In the genomic region with DNA sequence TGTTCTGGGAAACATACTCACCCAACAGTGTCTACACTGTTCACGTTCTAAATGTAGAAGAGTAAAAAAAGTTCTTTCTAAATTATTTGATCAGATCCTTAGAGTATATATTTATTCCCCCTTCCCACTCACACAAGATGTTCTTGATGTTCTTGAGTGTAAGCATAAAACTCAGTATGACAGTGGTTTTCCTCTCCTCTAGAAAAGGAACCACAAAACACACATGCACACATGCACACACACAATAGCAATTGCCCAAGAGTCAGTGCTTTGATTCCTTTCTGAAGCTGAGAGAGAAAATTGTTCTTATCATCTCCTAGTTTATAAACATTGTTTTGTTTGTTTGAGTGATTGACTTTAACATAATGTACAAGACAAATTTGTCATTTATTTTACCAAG, we compare ENCODE assay signal across 17 cellular contexts.
DNase-seq lines count a peak whose midpoint lies in the region; ATAC-seq, FAIRE-seq and TF ChIP-seq lines count a peak whose summit lies in the region.
"Had no signal": no experiment of that assay in that cellular context is flagged by ENCODE, and none has a peak within 500 bp of the region (broad histone marks: within the 10 kb centered on the region; RNA-seq: fewer than 3 reads in every experiment).

No MANE protein-coding gene starts in this region.

- intact Hi-C loops in IMR-90 (cut with micrococcal nuclease) (loop anchor here (5.0 kb wide), 1 partner anchor 126 kb away; no protein-coding TSS in a partner anchor), endothelial cell of umbilical vein (cut with micrococcal nuclease) (no loop called here), OCI-LY7 (cut with micrococcal nuclease; ENCODE audit: unreplicated experiment) (no loop called here)

- no peak overlapping the region for H2AFZ ChIP-seq in IMR-90 (replicated peaks; ENCODE audit: low read length, poor library complexity)
- H2AFZ ChIP-seq in endothelial cell of umbilical vein (ENCODE audit: low read depth, low read length): no peak overlapping the region
- H2AFZ ChIP-seq in OCI-LY7 (ENCODE audit: low read length): no peak overlapping the region

- H2BK15ac ChIP-seq in IMR-90 (ENCODE audit: low read depth, low read length): no peak overlapping the region

- H3K4me1 ChIP-seq in IMR-90 (ENCODE audit: control insufficient read depth, insufficient read depth, low read length): peaks cover 19% of the 10 kb centered on the region
- peaks cover 17% of the 10 kb centered on the region for H3K4me1 ChIP-seq in endothelial cell of umbilical vein (ENCODE audit: control insufficient read depth, extremely low read depth, insufficient read depth, low read length)
- no peaks in the 10 kb centered on the region for H3K4me1 ChIP-seq in OCI-LY7 (ENCODE audit: insufficient read depth, low read length, poor library complexity, severe bottlenecking)

- POLR2A ChIA-PET in IMR-90 (lab: Charles Lee; ENCODE audit: unreplicated experiment) (no interaction called here), endothelial cell of umbilical vein (lab: Charles Lee) (no interaction called here), OCI-LY7 (lab: Charles Lee) (no interaction called here)

- H4K8ac ChIP-seq in IMR-90 (ENCODE audit: low read depth in 2 of 2, low read length in 2 of 2): peak overlapping the region in 1 of 2 experiments; percentile 16; a peak in 1 of 4 replicates

- H3K9me1 ChIP-seq in IMR-90 (ENCODE audit: insufficient read depth, low read length): no peaks in the 10 kb centered on the region; the same call in 1 of the 2 replicates
- H3K9me1 ChIP-seq in endothelial cell of umbilical vein (replicated peaks; ENCODE audit: control insufficient read depth, extremely low read depth, insufficient read depth, low read length): no peaks in the 10 kb centered on the region

- H3K36me3 Mint-ChIP-seq in nephron (ENCODE audit: low read depth): peaks cover 6% of the 10 kb centered on the region

- no peak overlapping the region for H3K23ac ChIP-seq in IMR-90 (ENCODE audit: low read depth, low read length)

- peak overlapping the region; percentile 36; the same call in 1 of the 2 replicates for H2BK20ac ChIP-seq in IMR-90 (ENCODE audit: low read depth, low read length)

- TF ChIP-seq CTCF in 22Rv1 (IDR thresholded peaks at IDR 0.05) (no peak), IMR-90 (conservative IDR thresholded peaks at IDR 0.05; ENCODE audit: low read depth, low read length) (no peak), endothelial cell of umbilical vein (IDR thresholded peaks at IDR 0.05; ENCODE audit: extremely low read depth in 1 of 2, insufficient read depth in 1 of 2, low read depth in 1 of 2, low read length in 2 of 2) (no peak), nephron (IDR thresholded peaks at IDR 0.05; ENCODE audit: unreplicated experiment in 3 of 3) (no peak), OCI-LY7 (conservative IDR thresholded peaks at IDR 0.05; ENCODE audit: low read length) (no peak)

- H3K4me3 ChIP-seq in IMR-90 (ENCODE audit: insufficient read depth, low read depth, low read length) (no peak overlapping the region), endothelial cell of umbilical vein (replicated peaks in 1 of 3; ENCODE audit: insufficient read depth in 1 of 3, low read depth in 1 of 3, low read length in 3 of 3) (no peak overlapping the region), OCI-LY7 (ENCODE audit: low read depth, low read length, poor library complexity, severe bottlenecking) (no peak overlapping the region)

- CTCF ChIA-PET in IMR-90 (lab: Yijun Ruan, JAX): interaction anchor here (0.6 kb wide), 1 partner anchor 90 kb away, joined by 3 read pairs; no protein-coding TSS in a partner anchor
- CTCF ChIA-PET in endothelial cell of umbilical vein (lab: Charles Lee): interaction anchor here (0.9 to 1.4 kb wide), 5 partner anchors 9 to 278 kb away, joined by 3 to 5 read pairs (median 3); no protein-coding TSS in a partner anchor
- CTCF ChIA-PET in OCI-LY7 (lab: Charles Lee; ENCODE audit: unreplicated experiment): no interaction called here

- H3K36me3 ChIP-seq in IMR-90 (ENCODE audit: control insufficient read depth, insufficient read depth, low read length) (no peaks in the 10 kb centered on the region), endothelial cell of umbilical vein (ENCODE audit: control insufficient read depth in 2 of 2, extremely low read depth in 1 of 2, insufficient read depth in 2 of 2, low read length in 2 of 2) (no peaks in the 10 kb centered on the region), OCI-LY7 (ENCODE audit: insufficient read depth, low read length) (no peaks in the 10 kb centered on the region)

- peak overlapping the region; percentile 43 for H2BK5ac ChIP-seq in IMR-90 (ENCODE audit: low read depth, low read length, poor library complexity, severe bottlenecking)

- in situ Hi-C loops in IMR-90 (cut with MboI; ENCODE audit: low sequenced_read_pairs): no loop called here

- no peak overlapping the region for H4K91ac ChIP-seq in IMR-90 (ENCODE audit: insufficient read depth, low read depth, low read length)

- no peak for FAIRE-seq in endothelial cell of umbilical vein (lab: Jason Lieb, UNC)

- H3K79me1 ChIP-seq in IMR-90 (ENCODE audit: low read depth in 1 of 2, low read length in 2 of 2): no peaks in the 10 kb centered on the region

- H4K20me1 ChIP-seq in IMR-90 (ENCODE audit: insufficient read depth, low read length): no peaks in the 10 kb centered on the region
- no peaks in the 10 kb centered on the region for H4K20me1 ChIP-seq in endothelial cell of umbilical vein (replicated peaks; ENCODE audit: control insufficient read depth, extremely low read depth, insufficient read depth, low read length)
- no peaks in the 10 kb centered on the region for H4K20me1 ChIP-seq in OCI-LY7 (ENCODE audit: insufficient read depth, low read length)

- no peak overlapping the region for H3K4me3 Mint-ChIP-seq in nephron
- H3K4me3 Mint-ChIP-seq: IgD-negative memory B cell; T-helper 1 cell treated with Interleukin-12 subunit alpha and Interleukin-12 subunit beta and Interleukin-4 antibody, amounts not matched to agents 30 μg/mL and 1 μg/mL, for 36 hours had no signal

- TF ChIP-seq POLR2A in IMR-90 (IDR thresholded peaks at IDR 0.05; ENCODE audit: low read depth, low read length): no peak
- TF ChIP-seq POLR2A in endothelial cell of umbilical vein (IDR thresholded peaks at IDR 0.05; ENCODE audit: low read depth, low read length): no peak

- H3K4me1 Mint-ChIP-seq in nephron: peaks cover 59% of the 10 kb centered on the region
- H3K4me1 Mint-ChIP-seq: IgD-negative memory B cell had no signal

- H3K9me3 Mint-ChIP-seq in nephron: no peaks in the 10 kb centered on the region
- H3K9me3 Mint-ChIP-seq: T-helper 1 cell treated with Interleukin-12 subunit alpha and Interleukin-12 subunit beta and Interleukin-4 antibody, amounts not matched to agents 30 μg/mL and 1 μg/mL, for 36 hours had no signal

- peak overlapping the region; percentile 80 to 98 (median 89) for H3K27ac Mint-ChIP-seq in nephron
- H3K27ac Mint-ChIP-seq: IgD-negative memory B cell; T-helper 1 cell treated with Interleukin-12 subunit alpha and Interleukin-12 subunit beta and Interleukin-4 antibody, amounts not matched to agents 30 μg/mL and 1 μg/mL, for 36 hours had no signal

- peak overlapping the region; percentile 51; the same call in 1 of the 2 replicates for H4K5ac ChIP-seq in IMR-90 (ENCODE audit: low read depth, low read length)

- H3K27ac ChIP-seq in 22Rv1: 0 out of 2 replicates have a peak overlapping the region, but pooled peaks have one; percentile 9
- no peak overlapping the region for H3K27ac ChIP-seq in IMR-90 (ENCODE audit: insufficient read depth, low read length)
- peak overlapping the region; percentile 55 for H3K27ac ChIP-seq in endothelial cell of umbilical vein (ENCODE audit: insufficient read depth, low read depth, low read length)
- H3K27ac ChIP-seq in OCI-LY7 (ENCODE audit: low read depth, low read length, poor library complexity, severe bottlenecking): no peak overlapping the region

- peak overlapping the region; percentile 33; the same call in 1 of the 2 replicates for H2BK120ac ChIP-seq in IMR-90 (ENCODE audit: low read depth, low read length)

- no peak overlapping the region for H2AK9ac ChIP-seq in IMR-90 (replicated peaks; ENCODE audit: low read depth, low read length, poor library complexity)

- no CpG with 5 or more reads among the region's 1 CpG for WGBS in IMR-90 (ENCODE audit: extremely low coverage in 2 of 2, insufficient read length in 1 of 2), 2 experiments

- no peak for TF ChIP-seq RAD21 in IMR-90 (IDR thresholded peaks at IDR 0.05; ENCODE audit: low read length)

- no peak overlapping the region for H3K56ac ChIP-seq in IMR-90 (ENCODE audit: extremely low read depth, insufficient read depth, low read length)

- no peaks in the 10 kb centered on the region for H3K27me3 Mint-ChIP-seq in nephron (ENCODE audit: low read depth)

- H3K4ac ChIP-seq in IMR-90 (ENCODE audit: low read depth, low read length): peak overlapping the region; percentile 22; the same call in 1 of the 2 replicates

- no peak overlapping the region; the same call in 1 of the 2 replicates for H3K4me2 ChIP-seq in IMR-90 (ENCODE audit: low read depth, low read length)
- no peak overlapping the region for H3K4me2 ChIP-seq in endothelial cell of umbilical vein (ENCODE audit: insufficient read depth, low read length)
- H3K4me2 ChIP-seq in OCI-LY7 (ENCODE audit: low read length): no peak overlapping the region

- ATAC-seq in IMR-90 (ENCODE audit: low read depth): no peak

- no TSS peak for BruUV-seq in IMR-90 (replicated peaks; lab: Mats Ljungman, UMichigan)
- BruUV-seq in endothelial cell of umbilical vein (replicated peaks; lab: Mats Ljungman, UMichigan): TSS peak; percentile 42
- no TSS peak for BruUV-seq in OCI-LY7 (replicated peaks; lab: Mats Ljungman, UMichigan)

- no peaks in the 10 kb centered on the region for H3K9me3 ChIP-seq in IMR-90 (ENCODE audit: control insufficient read depth, insufficient read depth, low read length)
- H3K9me3 ChIP-seq in endothelial cell of umbilical vein (replicated peaks; ENCODE audit: control insufficient read depth, insufficient read depth, low read length): no peaks in the 10 kb centered on the region
- H3K9me3 ChIP-seq in OCI-LY7 (ENCODE audit: low read length): no peaks in the 10 kb centered on the region

- no peaks in the 10 kb centered on the region for H3K9me2 ChIP-seq in OCI-LY7 (ENCODE audit: insufficient read depth, low read length)

- dilution Hi-C loops in IMR-90 (cut with HindIII; ENCODE audit: low sequenced_read_pairs, unreplicated experiment) (no loop called here), endothelial cell of umbilical vein (cut with MboI; ENCODE audit: extremely low pct_ligation_motif_present, low sequenced_read_pairs) (loop anchor here (25.0 kb wide), 1 partner anchor 126 kb away; a partner anchor contains a TSS)

- peaks cover 9% of the 10 kb centered on the region for H3K27me3 ChIP-seq in IMR-90 (ENCODE audit: control insufficient read depth, insufficient read depth, low read length)
- H3K27me3 ChIP-seq in endothelial cell of umbilical vein (ENCODE audit: control insufficient read depth in 2 of 2, insufficient read depth in 2 of 2, low read length in 2 of 2): no peaks in the 10 kb centered on the region

- no peak overlapping the region for H2AK5ac ChIP-seq in IMR-90 (ENCODE audit: low read depth, low read length)

- H3K79me2 ChIP-seq in endothelial cell of umbilical vein (ENCODE audit: control insufficient read depth, insufficient read depth, low read length) (no peaks in the 10 kb centered on the region), OCI-LY7 (ENCODE audit: insufficient read depth, low read depth, low read length) (no peaks in the 10 kb centered on the region)

- no peak overlapping the region for H3K9ac ChIP-seq in IMR-90 (ENCODE audit: low read depth, low read length)
- H3K9ac ChIP-seq in endothelial cell of umbilical vein (replicated peaks; ENCODE audit: extremely low read depth, insufficient read depth, low read length): no peak overlapping the region

- peak overlapping the region; percentile 42; the same call in 1 of the 2 replicates for H3K14ac ChIP-seq in IMR-90 (replicated peaks; ENCODE audit: low read depth, low read length)

- DNase-seq in IMR-90: no peak
- no peak for DNase-seq in endothelial cell of umbilical vein (ENCODE audit: low read depth, low spot score)
- no peak for DNase-seq in AML-193 (lab: John Stamatoyannopoulos, UW)
- no peak for DNase-seq in germinal center (ENCODE audit: low spot score)
- no peak for DNase-seq in OCI-LY7 (ENCODE audit: low spot score)
- DNase-seq in NCI-H1930 (lab: John Stamatoyannopoulos, UW): no peak
- DNase-seq: activated CD4-positive, CD25-positive, alpha-beta regulatory T cell; central memory CD4-positive, alpha-beta T cell; effector CD4-positive, alpha-beta T cell; H7; hippocampal formation; NCI-H187; stimulated activated naive CD4-positive, alpha-beta T cell had no signal

- peak overlapping the region; percentile 80; the same call in 1 of the 2 replicates for H3K18ac ChIP-seq in IMR-90 (ENCODE audit: low read depth, low read length)

Comparison
In these comparisons a context has a peak if more than half of its experiments do, and no peak if none do; other contexts are left out.
1. H3K27ac ChIP-seq: peak in 22Rv1 (single experiment) and endothelial cell of umbilical vein (single experiment); none in IMR-90 (single experiment) and OCI-LY7 (single experiment).